12 cellular contexts compared by ENCODE assay signal in the genomic region with DNA sequence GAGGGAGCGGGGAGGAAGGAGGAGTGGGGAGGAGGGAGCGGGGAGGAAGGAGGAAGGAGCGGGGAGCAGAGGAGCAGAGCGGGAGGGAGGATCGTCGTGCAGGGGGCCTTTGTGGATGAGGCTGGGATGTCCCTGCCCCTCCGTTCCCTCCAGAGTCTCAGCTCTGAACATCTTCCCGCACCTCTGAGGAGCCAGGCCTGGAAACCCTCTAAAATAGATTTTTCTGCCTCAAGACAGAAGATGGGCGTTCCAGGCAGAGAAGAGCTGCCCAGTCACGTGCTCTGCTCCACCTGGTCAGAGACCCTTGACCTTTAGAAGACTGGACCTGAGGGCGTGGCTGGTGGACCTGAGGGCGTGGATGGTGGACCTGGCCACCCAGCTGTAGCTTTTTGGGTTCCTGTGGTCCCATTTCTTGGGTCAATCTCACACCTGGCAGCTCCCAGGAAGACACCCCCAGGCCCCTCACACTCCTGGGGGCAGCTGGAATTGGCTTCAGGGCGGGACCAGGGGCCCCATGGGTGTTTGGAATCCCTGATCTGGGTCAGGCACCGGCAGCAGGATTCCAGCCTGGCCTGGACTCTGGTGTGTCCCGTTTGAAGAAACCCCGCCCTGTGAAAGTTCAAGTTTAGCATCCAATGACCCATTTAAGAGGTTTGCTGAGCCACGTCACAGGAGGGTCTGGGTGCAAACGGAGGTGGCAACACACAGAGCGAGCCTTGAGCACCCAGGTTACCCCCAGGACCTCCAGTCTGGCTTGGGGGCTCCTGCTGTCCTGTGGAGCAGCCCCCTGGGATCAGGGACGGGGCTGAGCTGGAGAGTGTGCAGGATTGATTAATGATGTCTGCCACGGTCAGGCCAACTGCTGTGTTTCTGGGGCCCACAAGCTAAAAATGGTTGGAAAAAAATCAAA.
DNase-seq lines count a peak whose midpoint lies in the region; ATAC-seq, FAIRE-seq and TF ChIP-seq lines count a peak whose summit lies in the region.
"Had no signal": no experiment of that assay in that cellular context is flagged by ENCODE, and none has a peak within 500 bp of the region (broad histone marks: within the 10 kb centered on the region; RNA-seq: fewer than 3 reads in every experiment).

No MANE protein-coding gene starts in this region.

- no peaks in the 10 kb centered on the region for H3K9me3 ChIP-seq in neural progenitor cell (ENCODE audit: low read depth)

- H3K27ac ChIP-seq in neural progenitor cell, result no peak overlapping the region
- H3K27ac ChIP-seq: C4-2B had no signal

- TF ChIP-seq CTCF in neural progenitor cell (IDR thresholded peaks at IDR 0.05), result no peak

- H4K20me1 ChIP-seq in neural progenitor cell (ENCODE audit: low read depth), result peaks cover 9% of the 10 kb centered on the region

- no peaks in the 10 kb centered on the region for H3K36me3 ChIP-seq in neural progenitor cell
- H3K36me3 ChIP-seq: heart right ventricle had no signal

- H3K27ac Mint-ChIP-seq in activated naive CD4-positive, alpha-beta T cell treated with anti-CD3 and anti-CD28 coated beads, Interleukin-2, amount 10 ng/mL, durations not matched to agents 7 days and 5 days, result no peak overlapping the region
- peak overlapping the region in 1 of 2 donors; percentile 95 for H3K27ac Mint-ChIP-seq in activated naive CD4-positive, alpha-beta T cell treated with anti-CD3 and anti-CD28 coated beads, Interleukin-2, amount 50 U/mL, for 72 hours
- H3K27ac Mint-ChIP-seq in neural progenitor cell, result no peak overlapping the region
- H3K27ac Mint-ChIP-seq: endodermal cell had no signal

- no peak overlapping the region for H3K9ac ChIP-seq in neural progenitor cell

- H3K9me3 Mint-ChIP-seq in activated naive CD4-positive, alpha-beta T cell treated with anti-CD3 and anti-CD28 coated beads, Interleukin-2, amount 10 ng/mL, durations not matched to agents 7 days and 5 days, result no peaks in the 10 kb centered on the region
- peaks cover 0 to 5% of the 10 kb centered on the region in 2 donors for H3K9me3 Mint-ChIP-seq in activated naive CD4-positive, alpha-beta T cell treated with anti-CD3 and anti-CD28 coated beads, Interleukin-2, amount 50 U/mL, for 72 hours
- H3K9me3 Mint-ChIP-seq in neural progenitor cell, result peaks cover 7% of the 10 kb centered on the region

- no peak overlapping the region for H2AFZ ChIP-seq in neural progenitor cell (replicated peaks)

- peaks cover 11% of the 10 kb centered on the region for H3K4me1 Mint-ChIP-seq in activated naive CD4-positive, alpha-beta T cell treated with anti-CD3 and anti-CD28 coated beads, Interleukin-2, amount 10 ng/mL, durations not matched to agents 7 days and 5 days
- peaks cover 5% of the 10 kb centered on the region for H3K4me1 Mint-ChIP-seq in neural progenitor cell
- H3K4me1 Mint-ChIP-seq: endodermal cell had no signal

- CTCF ChIA-PET in activated naive CD4-positive, alpha-beta T cell treated with anti-CD3 and anti-CD28 coated beads, Interleukin-2, amount 10 ng/mL, durations not matched to agents 7 days and 5 days (lab: Charles Lee), result interaction anchor here (0.8 kb wide), 1 partner anchor 79 kb away, joined by 3 read pairs; no protein-coding TSS in a partner anchor

- no peak overlapping the region for H3K4me3 ChIP-seq in neural progenitor cell
- H3K4me3 ChIP-seq: lung had no signal

- peaks cover 19% of the 10 kb centered on the region for H3K27me3 Mint-ChIP-seq in activated naive CD4-positive, alpha-beta T cell treated with anti-CD3 and anti-CD28 coated beads, Interleukin-2, amount 10 ng/mL, durations not matched to agents 7 days and 5 days
- peaks cover 32% of the 10 kb centered on the region for H3K27me3 Mint-ChIP-seq in neural progenitor cell (ENCODE audit: insufficient read depth, low read depth)

- peaks cover 59% of the 10 kb centered on the region for H3K27me3 ChIP-seq in neural progenitor cell

- FAIRE-seq in HTR-8/SVneo (lab: Jason Lieb, UNC), result peak; percentile 99

- H3K4me3 Mint-ChIP-seq in activated naive CD4-positive, alpha-beta T cell treated with anti-CD3 and anti-CD28 coated beads, Interleukin-2, amount 10 ng/mL, durations not matched to agents 7 days and 5 days, result peak overlapping the region; percentile 23
- H3K4me3 Mint-ChIP-seq in neural progenitor cell, result no peak overlapping the region

- no peak overlapping the region for H3K4me2 ChIP-seq in neural progenitor cell

- H3K4me1 ChIP-seq in neural progenitor cell, result peaks cover 8% of the 10 kb centered on the region

- H3K36me3 Mint-ChIP-seq in activated naive CD4-positive, alpha-beta T cell treated with anti-CD3 and anti-CD28 coated beads, Interleukin-2, amount 10 ng/mL, durations not matched to agents 7 days and 5 days, result no peaks in the 10 kb centered on the region
- H3K36me3 Mint-ChIP-seq in activated naive CD4-positive, alpha-beta T cell treated with anti-CD3 and anti-CD28 coated beads, Interleukin-2, amount 50 U/mL, for 72 hours, result no peaks in the 10 kb centered on the region
- H3K36me3 Mint-ChIP-seq in neural progenitor cell, result no peaks in the 10 kb centered on the region

- no peaks in the 10 kb centered on the region for H3F3A ChIP-seq in neural progenitor cell (ENCODE audit: low read depth)

- peak; percentile 29 for DNase-seq in activated naive CD4-positive, alpha-beta T cell treated with anti-CD3 and anti-CD28 coated beads, Interleukin-2, amount 10 ng/mL, durations not matched to agents 7 days and 5 days
- DNase-seq in activated naive CD4-positive, alpha-beta T cell treated with anti-CD3 and anti-CD28 coated beads, Interleukin-2, amount 50 U/mL, for 72 hours (ENCODE audit: low spot score in 2 of 2), result no peak
- DNase-seq in HTR-8/SVneo (ENCODE audit: insufficient read length, low spot score), result peak; percentile 58
- DNase-seq in central memory CD4-positive, alpha-beta T cell, result peak; percentile 25
- DNase-seq in neural progenitor cell (ENCODE audit: low spot score), result peak; percentile 36
- no peak for DNase-seq in NCI-H774 (lab: John Stamatoyannopoulos, UW)
- DNase-seq in activated CD4-positive, CD25-positive, alpha-beta regulatory T cell (lab: John Stamatoyannopoulos, UW), result no peak
- no peak for DNase-seq in NCI-H2081 (lab: John Stamatoyannopoulos, UW)

- H3K79me2 ChIP-seq in neural progenitor cell (ENCODE audit: low read depth), result no peaks in the 10 kb centered on the region

- ATAC-seq in activated naive CD4-positive, alpha-beta T cell treated with anti-CD3 and anti-CD28 coated beads, Interleukin-2, amount 50 U/mL, for 72 hours, result no peak

Comparison
In these comparisons a context has a peak if more than half of its experiments do, and no peak if none do; other contexts are left out.
1. DNase-seq: peak in activated naive CD4-positive, alpha-beta T cell treated with anti-CD3 and anti-CD28 coated beads, Interleukin-2, amount 10 ng/mL, durations not matched to agents 7 days and 5 days (single experiment), HTR-8/SVneo (single experiment), central memory CD4-positive, alpha-beta T cell (single experiment) and neural progenitor cell (single experiment); none in activated naive CD4-positive, alpha-beta T cell treated with anti-CD3 and anti-CD28 coated beads, Interleukin-2, amount 50 U/mL, for 72 hours (0 of 2), NCI-H774 (single experiment), activated CD4-positive, CD25-positive, alpha-beta regulatory T cell (0 of 4) and NCI-H2081 (0 of 2).